ENCODE assay signal across 10 cellular contexts in genomic region chr11:93591247-93591898, GRCh38.
A peak's percentile ranks its signal among the peaks of the same experiment; 100 is the strongest.
DNase-seq lines count a peak whose midpoint lies in the region; ATAC-seq, FAIRE-seq and TF ChIP-seq lines count a peak whose summit lies in the region.
"Had no signal": no experiment of that assay in that cellular context is flagged by ENCODE, and none has a peak within 500 bp of the region (broad histone marks: within the 10 kb centered on the region; RNA-seq: fewer than 3 reads in every experiment).

No MANE protein-coding gene starts in this region.

- H3K4me3 ChIP-seq in retinal pigment epithelial cell (ENCODE audit: low read length) = no peak overlapping the region

- no peak for FAIRE-seq in RCC 7860 (lab: Jason Lieb, UNC)
- FAIRE-seq: GM19239 had no signal

- TF ChIP-seq CTCF in retinal pigment epithelial cell (conservative IDR thresholded peaks at IDR 0.05; ENCODE audit: low read depth, low read length) = no peak

- peak; percentile 71 for ATAC-seq in HG02973 (IDR thresholded peaks at IDR 0.05; ENCODE audit: unreplicated experiment)

- DNase-seq in DMS53 (lab: John Stamatoyannopoulos, UW) (peak; percentile 17), DMS53 treated with DMSO at 0.1 percent for 48 hours (lab: John Stamatoyannopoulos, UW; ENCODE audit: unreplicated experiment) (no peak), RCC 7860 (ENCODE audit: low spot score) (peak; percentile 43), retinal pigment epithelial cell (ENCODE audit: low read depth) (peak; percentile 31), NCI-H2227 (lab: John Stamatoyannopoulos, UW; ENCODE audit: unreplicated experiment) (no peak), activated gamma-delta T cell (lab: John Stamatoyannopoulos, UW) (no peak)
- DNase-seq in stimulated activated naive CD4-positive, alpha-beta T cell (lab: John Stamatoyannopoulos, UW) = no peak
- DNase-seq: NCI-H345 had no signal

Comparison
In these comparisons a context has a peak if more than half of its experiments do, and no peak if none do; other contexts are left out.
1. DNase-seq: peak in DMS53 (single experiment), RCC 7860 (single experiment) and retinal pigment epithelial cell (single experiment); none in DMS53 treated with DMSO at 0.1 percent for 48 hours (single experiment), NCI-H2227 (single experiment), stimulated activated naive CD4-positive, alpha-beta T cell (0 of 6) and activated gamma-delta T cell (single experiment).